In the genomic region with DNA sequence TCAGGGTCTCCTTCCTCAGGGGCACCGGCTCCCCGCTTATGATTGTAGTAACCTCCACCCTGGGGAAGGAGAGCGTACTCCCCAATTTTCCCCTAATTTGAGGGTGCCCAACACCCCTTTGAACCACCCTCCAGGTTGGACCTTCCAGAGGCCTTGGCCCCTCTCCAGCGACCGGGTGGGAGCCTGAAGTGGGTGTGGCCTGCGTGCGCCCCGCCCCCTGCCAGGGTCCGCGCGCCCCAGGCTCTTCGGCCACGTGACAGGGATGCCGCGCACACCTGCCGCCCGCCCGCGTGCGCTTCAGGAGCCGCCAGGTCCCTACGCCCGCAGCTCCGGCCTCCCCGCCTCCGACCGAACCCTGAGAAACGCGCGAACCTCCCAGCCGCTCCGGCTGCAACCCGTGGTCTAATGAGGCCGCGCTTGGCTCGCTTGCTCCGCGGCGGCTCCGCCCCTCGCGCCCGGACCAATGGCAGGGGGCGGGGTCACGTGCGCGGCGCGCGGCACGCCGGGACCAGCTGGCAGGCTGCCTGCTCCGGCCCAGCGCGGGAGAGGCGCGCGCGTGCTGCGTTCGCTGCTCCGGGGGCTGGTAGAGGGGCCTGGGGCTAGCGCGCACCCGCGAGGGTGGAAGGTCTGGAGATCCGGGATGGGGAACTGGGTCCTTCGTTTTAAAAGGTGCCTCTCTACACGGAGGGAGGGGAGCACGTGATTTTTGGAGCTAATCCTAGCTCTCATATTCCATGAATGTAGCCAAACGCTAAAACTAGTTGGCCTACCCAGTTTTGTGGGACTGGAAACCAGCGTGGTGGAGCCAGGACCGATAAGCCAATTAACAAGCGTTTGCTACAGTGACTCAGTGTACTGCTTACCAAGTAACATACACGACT, we compare ENCODE assay signal across 8 cellular contexts. TPM values are rescaled to one million over a fixed set of nuclear protein-coding genes. Genes with fewer than 3 reads are reported as not detected.
DNase-seq lines count a peak whose midpoint lies in the region; TF ChIP-seq lines count a peak whose summit lies in the region.

TSS of gene FOXRED2 (minus strand) at position 404 of the 881 bp plus-strand sequence. CDS start 618 bp downstream, outside the sequence.

- TF ChIP-seq EP300 in SK-N-SH (IDR thresholded peaks at IDR 0.05; ENCODE audit: borderline replicate concordance in 1 of 2, low read depth in 1 of 2, low read length in 1 of 2) = no peak

- POLR2A ChIA-PET in SK-N-SH (lab: Yijun Ruan, JAX) = interaction anchor here (0.7 to 1.6 kb wide), 8 partner anchors 14 to 269 kb away, joined by 3 to 9 read pairs (median 4); partner anchors contain the start of genes EIF3D, IFT27 and TXN2

- peak within 1 kb of the TSS; percentile 72 for H3K4me3 Mint-ChIP-seq in activated naive CD4-positive, alpha-beta T cell treated with anti-CD3 and anti-CD28 coated beads for 36 hours

- DNase-seq in H4 (ENCODE audit: low spot score) = peak; percentile 62
- peak; percentile 78 for DNase-seq in MV-4-11 (lab: John Stamatoyannopoulos, UW)
- DNase-seq in SK-N-SH = peak; percentile 99
- peak; percentile 89 for DNase-seq in activated naive CD4-positive, alpha-beta T cell treated with anti-CD3 and anti-CD28 coated beads for 36 hours
- peak; percentile 75 for DNase-seq in globus pallidus (ENCODE audit: low spot score)
- DNase-seq in occipital lobe (lab: John Stamatoyannopoulos, UW) = peak; percentile 81

- WGBS in SK-N-SH (ENCODE audit: low lambda C conversion rate) = 27% methylated on average over 14 of the region's 75 CpGs

- H3K4me3 ChIP-seq in DOHH2 (ENCODE audit: low read length) (peak within 1 kb of the TSS; percentile 75), SK-N-SH (ENCODE audit: low read depth in 2 of 2, low read length in 1 of 2) (peak within 1 kb of the TSS; percentile 51 to 58)

- H3K27me3 ChIP-seq in DOHH2 (ENCODE audit: control insufficient read depth, low read length) = no peaks in the 10 kb centered on the region
- H3K27me3 ChIP-seq in SK-N-SH (ENCODE audit: insufficient read depth) = no peaks in the 10 kb centered on the region

- peaks cover 25% of the 10 kb centered on the region for H3K4me1 Mint-ChIP-seq in activated naive CD4-positive, alpha-beta T cell treated with anti-CD3 and anti-CD28 coated beads for 36 hours (ENCODE audit: low read depth)

- no peaks in the 10 kb centered on the region for H3K9me3 Mint-ChIP-seq in activated naive CD4-positive, alpha-beta T cell treated with anti-CD3 and anti-CD28 coated beads for 36 hours

- peaks cover 27% of the 10 kb centered on the region for H3F3A ChIP-seq in DOHH2 (ENCODE audit: control insufficient read depth, insufficient read depth)
- H3F3A ChIP-seq in SK-N-SH (replicated peaks; ENCODE audit: insufficient read depth) = peaks cover 30% of the 10 kb centered on the region

- peak within 1 kb of the TSS; percentile 44; the same call in 1 of the 2 replicates for H3K9ac ChIP-seq in SK-N-SH

- H3K79me2 ChIP-seq in DOHH2 (ENCODE audit: control insufficient read depth, low read length) = peaks cover 16% of the 10 kb centered on the region
- H3K79me2 ChIP-seq in SK-N-SH (ENCODE audit: insufficient read depth) = no peaks in the 10 kb centered on the region

- no peaks in the 10 kb centered on the region for H3K27me3 Mint-ChIP-seq in activated naive CD4-positive, alpha-beta T cell treated with anti-CD3 and anti-CD28 coated beads for 36 hours (ENCODE audit: low read depth)

- peaks cover 23% of the 10 kb centered on the region for H3K36me3 Mint-ChIP-seq in activated naive CD4-positive, alpha-beta T cell treated with anti-CD3 and anti-CD28 coated beads for 36 hours (ENCODE audit: low read depth)

- no peaks in the 10 kb centered on the region for H3K9me2 ChIP-seq in DOHH2 (replicated peaks; ENCODE audit: control insufficient read depth, low read length)
- no peaks in the 10 kb centered on the region for H3K9me2 ChIP-seq in SK-N-SH

- CTCF ChIA-PET in SK-N-SH (lab: Yijun Ruan, JAX) = interaction anchor here (1.4 to 2.0 kb wide), 3 partner anchors 20 to 267 kb away, joined by 4 to 5 read pairs (median 4); no protein-coding TSS in a partner anchor
- CTCF ChIA-PET in activated naive CD4-positive, alpha-beta T cell treated with anti-CD3 and anti-CD28 coated beads for 36 hours (lab: Charles Lee) = no interaction called here

- intact Hi-C loops in activated naive CD4-positive, alpha-beta T cell treated with anti-CD3 and anti-CD28 coated beads for 36 hours (cut with micrococcal nuclease) = loop anchor here (1.0 kb wide), 2 partner anchors 22 to 25 kb away; partner anchors contain the start of gene EIF3D

- peaks cover 26% of the 10 kb centered on the region for H3K4me1 ChIP-seq in DOHH2 (ENCODE audit: control insufficient read depth, low read length)
- H3K4me1 ChIP-seq in SK-N-SH (ENCODE audit: control insufficient read depth in 1 of 2, insufficient read depth in 2 of 2, low read depth in 1 of 2, low read length in 1 of 2) = peaks cover 0 to 18% of the 10 kb centered on the region in 2 experiments; a peak in 2 of 4 replicates

- H3K4me2 ChIP-seq in DOHH2 (ENCODE audit: low read length) = peak within 1 kb of the TSS; percentile 75
- peak within 1 kb of the TSS; percentile 81 for H3K4me2 ChIP-seq in SK-N-SH

- H3K36me3 ChIP-seq in DOHH2 (ENCODE audit: control insufficient read depth, low read length) (peaks cover 42% of the 10 kb centered on the region), SK-N-SH (replicated peaks in 1 of 2; ENCODE audit: control insufficient read depth in 1 of 2, insufficient read depth in 2 of 2, low read length in 1 of 2) (peaks cover 8 to 17% of the 10 kb centered on the region in 2 experiments)

- TF ChIP-seq CTCF in DOHH2 (IDR thresholded peaks at IDR 0.05; ENCODE audit: low read depth, low read length, poor library complexity, severe bottlenecking) (no peak), SK-N-SH (IDR thresholded peaks at IDR 0.05) (no peak)

- no peaks in the 10 kb centered on the region for H3K9me3 ChIP-seq in DOHH2 (ENCODE audit: control insufficient read depth, insufficient read depth, low read length)
- H3K9me3 ChIP-seq in SK-N-SH = no peaks in the 10 kb centered on the region

- TF ChIP-seq RAD21 in SK-N-SH (IDR thresholded peaks at IDR 0.05; ENCODE audit: low read length) = no peak

- H3K27ac ChIP-seq in DOHH2 (ENCODE audit: low read depth, low read length) = peak within 1 kb of the TSS; percentile 58
- H3K27ac ChIP-seq in SK-N-SH (ENCODE audit: low read depth in 2 of 2, low read length in 1 of 2) = peak within 1 kb of the TSS; percentile 3 to 80; a peak in 3 of 4 replicates
- peak within 1 kb of the TSS; percentile 95 for H3K27ac ChIP-seq in temporal lobe (ENCODE audit: low read depth, low read length)

- peak within 1 kb of the TSS; percentile 50 for H3K27ac Mint-ChIP-seq in activated naive CD4-positive, alpha-beta T cell treated with anti-CD3 and anti-CD28 coated beads for 36 hours

- peak within 1 kb of the TSS; percentile 82 for H2AFZ ChIP-seq in SK-N-SH (ENCODE audit: low read depth)

- H4K20me1 ChIP-seq in DOHH2 (ENCODE audit: control insufficient read depth, insufficient read depth, low read depth, low read length) = no peaks in the 10 kb centered on the region
- peaks cover 4% of the 10 kb centered on the region; the same call in 1 of the 2 replicates for H4K20me1 ChIP-seq in SK-N-SH (ENCODE audit: insufficient read depth)

TF ChIP-seq in SK-N-SH, 30 proteins besides CTCF, POLR2A, EP300 and RAD21 (continues in another document):
- peak; percentile 81; the same call in 1 of the 2 replicates for TF ChIP-seq TAF1 (IDR thresholded peaks at IDR 0.05; ENCODE audit: borderline replicate concordance, low read depth, low read length)
- TF ChIP-seq, protein P1, sequence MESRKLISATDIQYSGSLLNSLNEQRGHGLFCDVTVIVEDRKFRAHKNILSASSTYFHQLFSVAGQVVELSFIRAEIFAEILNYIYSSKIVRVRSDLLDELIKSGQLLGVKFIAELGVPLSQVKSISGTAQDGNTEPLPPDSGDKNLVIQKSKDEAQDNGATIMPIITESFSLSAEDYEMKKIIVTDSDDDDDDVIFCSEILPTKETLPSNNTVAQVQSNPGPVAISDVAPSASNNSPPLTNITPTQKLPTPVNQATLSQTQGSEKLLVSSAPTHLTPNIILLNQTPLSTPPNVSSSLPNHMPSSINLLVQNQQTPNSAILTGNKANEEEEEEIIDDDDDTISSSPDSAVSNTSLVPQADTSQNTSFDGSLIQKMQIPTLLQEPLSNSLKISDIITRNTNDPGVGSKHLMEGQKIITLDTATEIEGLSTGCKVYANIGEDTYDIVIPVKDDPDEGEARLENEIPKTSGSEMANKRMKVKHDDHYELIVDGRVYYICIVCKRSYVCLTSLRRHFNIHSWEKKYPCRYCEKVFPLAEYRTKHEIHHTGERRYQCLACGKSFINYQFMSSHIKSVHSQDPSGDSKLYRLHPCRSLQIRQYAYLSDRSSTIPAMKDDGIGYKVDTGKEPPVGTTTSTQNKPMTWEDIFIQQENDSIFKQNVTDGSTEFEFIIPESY (IDR thresholded peaks at IDR 0.05; ENCODE audit: borderline replicate concordance, low read depth) = no peak
- TF ChIP-seq MAX (IDR thresholded peaks at IDR 0.05; ENCODE audit: low read depth) = peak; percentile 94; the same call in 1 of the 2 replicates
- no peak for TF ChIP-seq TEAD4 (IDR thresholded peaks at IDR 0.05; ENCODE audit: borderline replicate concordance, insufficient read depth)
- TF ChIP-seq FOSL2 (IDR thresholded peaks at IDR 0.05; ENCODE audit: borderline replicate concordance, low read depth) = no peak
- TF ChIP-seq YY1 (IDR thresholded peaks at IDR 0.05; ENCODE audit: low read depth) = no peak
- TF ChIP-seq SMC3 (IDR thresholded peaks at IDR 0.05; ENCODE audit: low read depth, low read length) = no peak
- TF ChIP-seq, protein P2, sequence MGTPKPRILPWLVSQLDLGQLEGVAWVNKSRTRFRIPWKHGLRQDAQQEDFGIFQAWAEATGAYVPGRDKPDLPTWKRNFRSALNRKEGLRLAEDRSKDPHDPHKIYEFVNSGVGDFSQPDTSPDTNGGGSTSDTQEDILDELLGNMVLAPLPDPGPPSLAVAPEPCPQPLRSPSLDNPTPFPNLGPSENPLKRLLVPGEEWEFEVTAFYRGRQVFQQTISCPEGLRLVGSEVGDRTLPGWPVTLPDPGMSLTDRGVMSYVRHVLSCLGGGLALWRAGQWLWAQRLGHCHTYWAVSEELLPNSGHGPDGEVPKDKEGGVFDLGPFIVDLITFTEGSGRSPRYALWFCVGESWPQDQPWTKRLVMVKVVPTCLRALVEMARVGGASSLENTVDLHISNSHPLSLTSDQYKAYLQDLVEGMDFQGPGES (IDR thresholded peaks at IDR 0.05; ENCODE audit: low read depth, low read length) = no peak
- no peak for TF ChIP-seq RCOR1 (IDR thresholded peaks at IDR 0.05; ENCODE audit: low read length)

RNA-seq across cellular contexts. Expression of gene FOXRED2, which starts in this region (rescaled TPM):
- total RNA-seq in H4 (2014; rRNA removed; shearing (Covaris generic)) = 17.8 and 21.6 TPM in 2 replicates
- polyA plus RNA-seq in SK-N-SH (2012; rRNA removed) = 4.3 and 7.9 TPM in 2 replicates
- polyA plus RNA-seq in SK-N-SH (2012; cell fraction: cytosol; rRNA removed) = 4.6 and 6.9 TPM in 2 replicates
- polyA plus RNA-seq in SK-N-SH (2012; cell fraction: nucleus; rRNA removed) = 6.2 and 6.6 TPM in 2 replicates
- total RNA-seq in activated naive CD4-positive, alpha-beta T cell treated with anti-CD3 and anti-CD28 coated beads for 36 hours = 10 to 100 TPM; 10.6 to 11.9 TPM
- total RNA-seq in occipital lobe (10.6 TPM), temporal lobe (10.3 TPM)

Comparison
In these comparisons a context has a peak if more than half of its experiments do, and no peak if none do; other contexts are left out.
1. Peak in every context shown above with its lines: DNase-seq, H3K4me3 ChIP-seq and H3K27ac ChIP-seq.
2. H3K27ac ChIP-seq: peak in every context shown above with its lines; median percentile 95 in temporal lobe; 58 in DOHH2; 42 in SK-N-SH.